Comparison of ENCODE assay signal across 8 cellular contexts in the genomic region with DNA sequence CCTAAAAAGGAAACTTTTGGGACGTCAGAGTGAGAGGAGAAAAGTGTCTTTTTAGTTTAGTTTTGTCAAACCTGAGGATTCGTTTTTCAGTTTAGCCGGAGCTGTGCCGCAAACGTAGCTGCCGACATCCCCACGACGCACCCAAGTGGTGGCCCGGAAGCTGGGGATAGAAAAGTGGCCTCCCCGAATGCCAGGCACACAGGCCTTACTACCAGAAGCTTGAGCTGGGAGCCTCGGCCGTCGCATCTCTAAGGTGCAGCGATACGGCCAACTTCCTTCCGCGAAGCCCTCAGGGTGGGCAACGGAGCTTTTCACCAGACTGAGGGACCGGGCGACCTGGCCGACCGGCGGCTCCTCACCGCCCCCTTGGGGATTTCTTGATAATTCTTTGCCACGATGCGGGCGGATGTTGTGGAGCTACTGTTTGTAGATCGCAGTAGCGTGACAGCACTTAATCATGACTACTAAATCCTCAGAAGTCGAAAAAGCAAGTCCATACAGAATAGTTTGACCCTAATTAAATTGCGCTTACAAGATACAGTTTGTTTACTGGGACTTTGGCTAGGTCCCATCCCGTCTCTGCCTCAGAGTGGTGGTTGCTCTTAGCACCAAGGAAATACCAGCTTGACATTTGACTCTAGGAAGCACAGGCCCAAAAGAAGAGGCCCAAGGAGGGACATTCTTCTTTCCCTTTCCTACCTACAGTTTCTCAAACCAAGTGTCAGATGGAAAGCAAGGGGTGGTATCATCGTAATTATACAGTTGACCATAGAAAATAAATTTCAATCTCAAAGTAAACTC. TPM values are rescaled to one million over a fixed set of nuclear protein-coding genes. Genes with fewer than 3 reads are reported as not detected.
DNase-seq lines count a peak whose midpoint lies in the region; ATAC-seq, FAIRE-seq and TF ChIP-seq lines count a peak whose summit lies in the region.

No MANE protein-coding gene starts in this region.

- intact Hi-C loops in adrenal gland (cut with DNase I), result loop anchor here in 1 of 2 donors (5.0 to 10.0 kb wide), 2 partner anchors 169 to 377 kb away; partner anchors contain the start of gene HMGCS1
- intact Hi-C loops in left cardiac atrium (cut with DNase I), result loop anchor here in 1 of 2 donors (10.0 kb wide), 1 partner anchor 169 kb away; the partner anchor contains the start of gene HMGCS1
- intact Hi-C loops in posterior cingulate gyrus (cut with DNase I), result loop anchor here (5.0 to 10.0 kb wide), 2 partner anchors 172 to 419 kb away; partner anchors contain the start of gene HMGCS1

- TF ChIP-seq CTCF in adrenal gland (IDR thresholded peaks at IDR 0.05) (peak; percentile 70 to 86 (median 74)), type B pancreatic cell (conservative IDR thresholded peaks at IDR 0.05) (peak; percentile 79)

- FAIRE-seq in GM12892 (lab: Jason Lieb, UNC), result no peak

- H3K36me3 Mint-ChIP-seq in type B pancreatic cell, result no peaks in the 10 kb centered on the region

- TF ChIP-seq POLR2A in GM12892 (IDR thresholded peaks at IDR 0.05; ENCODE audit: low read depth, low read length) (peak; percentile 23; the same call in 1 of the 2 replicates), adrenal gland (IDR thresholded peaks at IDR 0.05) (peak in 1 of 2 donors; percentile 4)

- 4 to 7% (median 4%) methylated on average over 15 to 33 of the region's 33 CpGs for WGBS in adrenal gland, 4 donors

- H3K36me3 ChIP-seq in adrenal gland (replicated peaks in 1 of 2), result no peaks in the 10 kb centered on the region

- DNase-seq in GM12892 (ENCODE audit: insufficient read length), result peak; percentile 57
- peak; percentile 24 for DNase-seq in NCI-H1436 treated with DMSO at 0.1 percent for 48 hours (lab: John Stamatoyannopoulos, UW)
- peak; percentile 69 for DNase-seq in T follicular helper cell (ENCODE audit: low read depth)
- DNase-seq in adrenal gland, result peak; percentile 82 to 93 (median 86)
- DNase-seq in left cardiac atrium, result peak; percentile 84
- DNase-seq in posterior cingulate gyrus, result peak; percentile 71 to 97 (median 79)
- DNase-seq in type B pancreatic cell (ENCODE audit: extremely low spot score, unreplicated experiment), result peak; percentile 86

- H3K27ac ChIP-seq in adrenal gland, result peak overlapping the region; percentile 92 to 100 (median 96)

- H3K4me1 Mint-ChIP-seq in type B pancreatic cell (ENCODE audit: unreplicated experiment), result peaks cover 7% of the 10 kb centered on the region

- ATAC-seq in HG02884 (IDR thresholded peaks at IDR 0.05; ENCODE audit: unreplicated experiment) (peak; percentile 63), left cardiac atrium (peak; percentile 75 to 87)

- peak overlapping the region in 3 of 4 donors; percentile 5 to 90 (median 70) for H3K4me3 ChIP-seq in adrenal gland

- H3K4me3 Mint-ChIP-seq in type B pancreatic cell, result peak overlapping the region; percentile 97

- H3K4me1 ChIP-seq in adrenal gland (replicated peaks in 1 of 2), result peaks cover 0 to 21% of the 10 kb centered on the region in 2 donors

- H3K27ac Mint-ChIP-seq in type B pancreatic cell, result peak overlapping the region; percentile 99

- no peaks in the 10 kb centered on the region for H3K9me3 ChIP-seq in adrenal gland (replicated peaks in 1 of 3)

- no peaks in the 10 kb centered on the region for H3K9me3 Mint-ChIP-seq in type B pancreatic cell

- no peaks in the 10 kb centered on the region for H3K27me3 ChIP-seq in adrenal gland

- no peaks in the 10 kb centered on the region for H3K27me3 Mint-ChIP-seq in type B pancreatic cell

RNA-seq across cellular contexts. Expression of gene TMEM267, which starts 0.6 kb away (rescaled TPM):
- 10.1 TPM for polyA plus RNA-seq in GM12892 (2012; ENCODE audit: missing spikeins)
- total RNA-seq in adrenal gland (10 to 100 TPM in 3 of 8 donors, 1 to 10 TPM in 5; 1.5 to 14.0 (median 7.1) TPM), left cardiac atrium (1 to 10 TPM; 8.0 to 9.9 TPM), type B pancreatic cell (ENCODE audit: low replicate concordance) (11.4 and 11.6 TPM in 2 replicates)
- 10 to 100 TPM in 1 of 3 donors, 1 to 10 TPM in 2; 5.9 to 13.6 (median 7.3) TPM for polyA plus RNA-seq in adrenal gland

RNA-seq across cellular contexts. Expression of gene C5orf34, which starts 30.7 kb away (rescaled TPM):
- 7.2 TPM for polyA plus RNA-seq in GM12892 (2012; ENCODE audit: missing spikeins)
- total RNA-seq in adrenal gland, result under 1 TPM in 7 of 8 donors, not detected in 1; 0.34 to 0.96 (median 0.65) TPM
- polyA plus RNA-seq in adrenal gland, result 1 to 10 TPM in 2 of 3 donors, under 1 TPM in 1; 0.37 to 1.0 (median 1.0) TPM
- total RNA-seq in left cardiac atrium, result under 1 TPM; 0.35 to 0.44 TPM
- total RNA-seq in type B pancreatic cell (ENCODE audit: low replicate concordance), result 2.0 and 8.3 TPM in 2 replicates

Comparison
In these comparisons a context has a peak if more than half of its experiments do, and no peak if none do; other contexts are left out.
1. Peak in every context shown above with its lines: DNase-seq, ATAC-seq, H3K4me3 ChIP-seq and H3K27ac ChIP-seq.
2. DNase-seq: peak in every context shown above with its lines; median percentile 86 in adrenal gland; 86 in type B pancreatic cell; 84 in left cardiac atrium; 79 in posterior cingulate gyrus; 69 in T follicular helper cell; 57 in GM12892; 24 in NCI-H1436 treated with DMSO at 0.1 percent for 48 hours.